ENCODE assay signal across 1 cellular context in the genomic region with DNA sequence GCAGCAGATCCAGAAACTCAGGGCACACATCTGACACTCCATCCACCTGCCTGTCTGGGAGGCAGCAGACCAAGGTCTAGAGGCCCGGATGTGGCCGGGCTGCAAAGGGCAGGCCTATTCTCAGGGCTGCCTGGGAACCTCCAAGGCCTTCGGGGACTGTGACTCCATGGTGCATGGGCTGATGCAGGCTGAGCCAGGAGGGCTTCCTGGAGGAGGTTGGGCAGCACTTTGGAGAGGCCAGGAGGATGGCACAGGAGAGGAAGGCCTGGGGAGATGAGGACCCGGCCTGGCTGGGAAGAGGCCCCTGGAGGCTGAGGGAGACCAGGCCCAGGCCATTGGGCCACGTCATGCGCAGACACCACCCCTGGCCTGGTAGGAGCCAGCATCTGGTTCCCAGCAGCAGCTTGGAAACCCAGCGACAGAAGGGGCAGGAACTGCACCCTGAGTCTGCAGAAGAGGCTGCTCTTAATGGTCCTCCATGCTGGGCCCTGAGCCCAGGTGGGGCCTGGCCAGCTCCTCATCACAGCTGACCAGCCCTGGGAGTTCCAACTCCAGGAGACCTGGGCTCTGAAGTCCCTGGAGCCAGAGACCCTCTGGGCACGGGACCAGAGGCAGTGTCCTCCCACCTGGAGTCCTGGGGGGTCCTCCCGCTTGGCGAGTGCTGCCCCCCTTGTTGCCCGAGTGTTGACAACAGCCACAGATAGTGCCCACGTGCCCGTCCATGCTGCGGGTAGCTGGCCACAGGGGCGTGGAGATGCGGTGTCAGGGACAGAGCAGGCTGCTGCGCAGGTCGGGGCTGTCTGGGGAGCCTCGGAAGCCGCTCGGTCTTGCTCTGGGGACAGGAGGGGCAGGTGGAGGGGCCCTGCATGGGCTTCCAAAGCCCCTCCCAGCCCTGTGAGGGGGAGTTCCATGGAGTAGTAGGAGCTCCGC.
TF ChIP-seq lines count a peak whose summit lies in the region.

No MANE protein-coding gene starts in this region.

TF ChIP-seq in GM12878, 131 proteins besides CTCF, POLR2A, EP300 and RAD21:
- no peak for TF ChIP-seq STAT1 (conservative IDR thresholded peaks at IDR 0.05)
- TF ChIP-seq CHD1 (IDR thresholded peaks at IDR 0.05; ENCODE audit: low read depth, low read length): no peak
- TF ChIP-seq STAT3 (IDR thresholded peaks at IDR 0.05; ENCODE audit: low read depth, low read length): no peak
- no peak for TF ChIP-seq ZBED1 (IDR thresholded peaks at IDR 0.05; ENCODE audit: borderline replicate concordance)
- TF ChIP-seq JUND (IDR thresholded peaks at IDR 0.05; ENCODE audit: low read depth, low read length): no peak
- TF ChIP-seq, protein P1, sequence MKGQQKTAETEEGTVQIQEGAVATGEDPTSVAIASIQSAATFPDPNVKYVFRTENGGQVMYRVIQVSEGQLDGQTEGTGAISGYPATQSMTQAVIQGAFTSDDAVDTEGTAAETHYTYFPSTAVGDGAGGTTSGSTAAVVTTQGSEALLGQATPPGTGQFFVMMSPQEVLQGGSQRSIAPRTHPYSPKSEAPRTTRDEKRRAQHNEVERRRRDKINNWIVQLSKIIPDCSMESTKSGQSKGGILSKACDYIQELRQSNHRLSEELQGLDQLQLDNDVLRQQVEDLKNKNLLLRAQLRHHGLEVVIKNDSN (IDR thresholded peaks at IDR 0.05; ENCODE audit: borderline replicate concordance, extremely low read length, insufficient read depth, low read depth, low read length): no peak
- no peak for TF ChIP-seq RELA (IDR thresholded peaks at IDR 0.05; ENCODE audit: borderline replicate concordance, partially characterized antibody)
- TF ChIP-seq ZNF217 (IDR thresholded peaks at IDR 0.05): no peak
- no peak for TF ChIP-seq NR2F1 (conservative IDR thresholded peaks at IDR 0.05)
- no peak for TF ChIP-seq RAD51 (IDR thresholded peaks at IDR 0.05)
- no peak for TF ChIP-seq HDAC6 (IDR thresholded peaks at IDR 0.05; ENCODE audit: unreplicated experiment)
- TF ChIP-seq SIN3A (IDR thresholded peaks at IDR 0.05; ENCODE audit: low read depth, low read length): no peak
- no peak for TF ChIP-seq NBN (IDR thresholded peaks at IDR 0.05)
- TF ChIP-seq SUZ12 (IDR thresholded peaks at IDR 0.05; ENCODE audit: unreplicated experiment): no peak
TF ChIP-seq in GM12878: peak in this region for 0.
